In the genomic region with DNA sequence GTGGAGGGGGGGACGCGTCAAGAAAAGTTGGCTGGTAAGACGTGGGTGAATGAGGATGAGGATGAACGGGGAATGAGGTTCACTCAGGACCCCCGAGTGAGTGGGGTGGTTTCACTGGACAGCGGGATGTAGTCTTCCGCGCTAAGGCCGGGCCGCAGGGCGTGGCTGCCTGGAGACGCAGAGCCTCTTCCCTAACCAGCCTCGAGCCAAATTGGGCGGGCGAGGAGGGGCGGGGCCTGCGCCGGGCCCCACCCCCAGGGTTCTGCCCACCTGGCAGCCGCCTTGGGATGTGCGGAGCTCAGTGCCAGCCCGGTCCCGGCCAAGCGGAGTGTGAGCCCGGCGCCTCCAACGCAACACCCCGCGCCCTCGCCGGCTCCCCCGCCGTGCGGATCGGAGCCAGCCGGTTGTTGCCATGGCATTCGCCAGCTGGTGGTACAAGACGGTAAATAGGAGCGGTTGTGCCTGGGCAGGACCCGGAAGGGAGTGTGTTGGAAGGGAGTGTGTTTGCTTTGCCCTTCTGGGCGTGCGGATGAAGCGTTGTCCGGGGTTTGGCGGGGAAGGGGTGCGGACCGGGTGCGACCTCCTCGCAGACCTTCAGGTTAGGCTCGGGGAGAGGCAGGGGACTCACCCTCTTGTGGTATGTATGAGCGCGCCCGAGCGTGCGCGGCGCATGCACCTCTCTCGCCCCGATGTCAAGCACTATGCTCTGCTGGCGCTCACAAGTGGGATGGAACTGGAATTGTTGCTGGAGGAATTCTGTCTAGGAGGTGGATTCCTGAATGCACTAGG, we compare ENCODE assay signal across 1 cellular context.
A peak's percentile ranks its signal among the peaks of the same experiment; 100 is the strongest.
TF ChIP-seq lines count a peak whose summit lies in the region.

No MANE protein-coding gene starts in this region.

TF ChIP-seq in GM12878, 131 proteins besides CTCF, POLR2A, EP300 and RAD21 (continued from another document):
- TF ChIP-seq IRF3 (IDR thresholded peaks at IDR 0.05), result no peak
- 0 out of 2 replicates have a peak, but pooled peaks have one; percentile 16 for TF ChIP-seq GATAD2B (conservative IDR thresholded peaks at IDR 0.05; ENCODE audit: low read depth)
- peak; percentile 46; the same call in 1 of the 2 replicates for TF ChIP-seq HDGF (IDR thresholded peaks at IDR 0.05)
- TF ChIP-seq BHLHE40 (IDR thresholded peaks at IDR 0.05; ENCODE audit: borderline replicate concordance in 1 of 2, low read depth in 2 of 2, low read length in 1 of 2), result peak in 1 of 2 experiments; percentile 68; a peak in 2 of 4 replicates
- TF ChIP-seq IKZF1 (conservative IDR thresholded peaks at IDR 0.05), result peak; percentile 32; the same call in 1 of the 2 replicates
- peak; percentile 42; the same call in 1 of the 2 replicates for TF ChIP-seq SIN3A (IDR thresholded peaks at IDR 0.05; ENCODE audit: low read depth, low read length)
- peak; percentile 64 for TF ChIP-seq PBX3 (IDR thresholded peaks at IDR 0.05; ENCODE audit: insufficient replicate concordance, low read depth, low read length)
- TF ChIP-seq, protein P1, sequence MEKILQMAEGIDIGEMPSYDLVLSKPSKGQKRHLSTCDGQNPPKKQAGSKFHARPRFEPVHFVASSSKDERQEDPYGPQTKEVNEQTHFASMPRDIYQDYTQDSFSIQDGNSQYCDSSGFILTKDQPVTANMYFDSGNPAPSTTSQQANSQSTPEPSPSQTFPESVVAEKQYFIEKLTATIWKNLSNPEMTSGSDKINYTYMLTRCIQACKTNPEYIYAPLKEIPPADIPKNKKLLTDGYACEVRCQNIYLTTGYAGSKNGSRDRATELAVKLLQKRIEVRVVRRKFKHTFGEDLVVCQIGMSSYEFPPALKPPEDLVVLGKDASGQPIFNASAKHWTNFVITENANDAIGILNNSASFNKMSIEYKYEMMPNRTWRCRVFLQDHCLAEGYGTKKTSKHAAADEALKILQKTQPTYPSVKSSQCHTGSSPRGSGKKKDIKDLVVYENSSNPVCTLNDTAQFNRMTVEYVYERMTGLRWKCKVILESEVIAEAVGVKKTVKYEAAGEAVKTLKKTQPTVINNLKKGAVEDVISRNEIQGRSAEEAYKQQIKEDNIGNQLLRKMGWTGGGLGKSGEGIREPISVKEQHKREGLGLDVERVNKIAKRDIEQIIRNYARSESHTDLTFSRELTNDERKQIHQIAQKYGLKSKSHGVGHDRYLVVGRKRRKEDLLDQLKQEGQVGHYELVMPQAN (conservative IDR thresholded peaks at IDR 0.05), result peak; percentile 68
- TF ChIP-seq CEBPB (IDR thresholded peaks at IDR 0.05; ENCODE audit: borderline replicate concordance in 1 of 2, low read depth in 2 of 2, low read length in 2 of 2), result no peak
- no peak for TF ChIP-seq ELK1 (IDR thresholded peaks at IDR 0.05; ENCODE audit: low read depth, low read length)
- 0 out of 2 replicates have a peak, but pooled peaks have one; percentile 47 for TF ChIP-seq LARP7 (IDR thresholded peaks at IDR 0.05)
- TF ChIP-seq, protein P2, sequence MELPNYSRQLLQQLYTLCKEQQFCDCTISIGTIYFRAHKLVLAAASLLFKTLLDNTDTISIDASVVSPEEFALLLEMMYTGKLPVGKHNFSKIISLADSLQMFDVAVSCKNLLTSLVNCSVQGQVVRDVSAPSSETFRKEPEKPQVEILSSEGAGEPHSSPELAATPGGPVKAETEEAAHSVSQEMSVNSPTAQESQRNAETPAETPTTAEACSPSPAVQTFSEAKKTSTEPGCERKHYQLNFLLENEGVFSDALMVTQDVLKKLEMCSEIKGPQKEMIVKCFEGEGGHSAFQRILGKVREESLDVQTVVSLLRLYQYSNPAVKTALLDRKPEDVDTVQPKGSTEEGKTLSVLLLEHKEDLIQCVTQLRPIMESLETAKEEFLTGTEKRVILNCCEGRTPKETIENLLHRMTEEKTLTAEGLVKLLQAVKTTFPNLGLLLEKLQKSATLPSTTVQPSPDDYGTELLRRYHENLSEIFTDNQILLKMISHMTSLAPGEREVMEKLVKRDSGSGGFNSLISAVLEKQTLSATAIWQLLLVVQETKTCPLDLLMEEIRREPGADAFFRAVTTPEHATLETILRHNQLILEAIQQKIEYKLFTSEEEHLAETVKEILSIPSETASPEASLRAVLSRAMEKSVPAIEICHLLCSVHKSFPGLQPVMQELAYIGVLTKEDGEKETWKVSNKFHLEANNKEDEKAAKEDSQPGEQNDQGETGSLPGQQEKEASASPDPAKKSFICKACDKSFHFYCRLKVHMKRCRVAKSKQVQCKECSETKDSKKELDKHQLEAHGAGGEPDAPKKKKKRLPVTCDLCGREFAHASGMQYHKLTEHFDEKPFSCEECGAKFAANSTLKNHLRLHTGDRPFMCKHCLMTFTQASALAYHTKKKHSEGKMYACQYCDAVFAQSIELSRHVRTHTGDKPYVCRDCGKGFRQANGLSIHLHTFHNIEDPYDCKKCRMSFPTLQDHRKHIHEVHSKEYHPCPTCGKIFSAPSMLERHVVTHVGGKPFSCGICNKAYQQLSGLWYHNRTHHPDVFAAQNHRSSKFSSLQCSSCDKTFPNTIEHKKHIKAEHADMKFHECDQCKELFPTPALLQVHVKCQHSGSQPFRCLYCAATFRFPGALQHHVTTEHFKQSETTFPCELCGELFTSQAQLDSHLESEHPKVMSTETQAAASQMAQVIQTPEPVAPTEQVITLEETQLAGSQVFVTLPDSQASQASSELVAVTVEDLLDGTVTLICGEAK (IDR thresholded peaks at IDR 0.05; ENCODE audit: borderline replicate concordance), result no peak
- peak; percentile 85 for TF ChIP-seq TCF3 (IDR thresholded peaks at IDR 0.05; ENCODE audit: borderline replicate concordance, insufficient read depth, low read depth, low read length)
- 0 out of 2 replicates have a peak, but pooled peaks have one; percentile 57 for TF ChIP-seq NBN (IDR thresholded peaks at IDR 0.05)
- TF ChIP-seq POU2F2 (IDR thresholded peaks at IDR 0.05; ENCODE audit: borderline replicate concordance, low read depth, low read length), result 0 out of 3 replicates have a peak, but pooled peaks have one; percentile 3
- 0 out of 2 replicates have a peak, but pooled peaks have one; percentile 12 for TF ChIP-seq DPF2 (IDR thresholded peaks at IDR 0.05)
- 0 out of 2 replicates have a peak, but pooled peaks have one; percentile 23 for TF ChIP-seq RUNX3 (IDR thresholded peaks at IDR 0.05; ENCODE audit: low read length)
- TF ChIP-seq CBX3 (IDR thresholded peaks at IDR 0.05; ENCODE audit: borderline replicate concordance, low read depth), result no peak
- TF ChIP-seq TCF12 (IDR thresholded peaks at IDR 0.05; ENCODE audit: low read depth, low read length), result no peak; the same call in none of the 2 replicates
- TF ChIP-seq RCOR1 (conservative IDR thresholded peaks at IDR 0.05; ENCODE audit: low read depth, low read length), result no peak
- no peak for TF ChIP-seq KAT2A (conservative IDR thresholded peaks at IDR 0.05; ENCODE audit: control insufficient read depth, low read depth, low read length)
